ENCODE assay signal across 8 cellular contexts in the genomic region with DNA sequence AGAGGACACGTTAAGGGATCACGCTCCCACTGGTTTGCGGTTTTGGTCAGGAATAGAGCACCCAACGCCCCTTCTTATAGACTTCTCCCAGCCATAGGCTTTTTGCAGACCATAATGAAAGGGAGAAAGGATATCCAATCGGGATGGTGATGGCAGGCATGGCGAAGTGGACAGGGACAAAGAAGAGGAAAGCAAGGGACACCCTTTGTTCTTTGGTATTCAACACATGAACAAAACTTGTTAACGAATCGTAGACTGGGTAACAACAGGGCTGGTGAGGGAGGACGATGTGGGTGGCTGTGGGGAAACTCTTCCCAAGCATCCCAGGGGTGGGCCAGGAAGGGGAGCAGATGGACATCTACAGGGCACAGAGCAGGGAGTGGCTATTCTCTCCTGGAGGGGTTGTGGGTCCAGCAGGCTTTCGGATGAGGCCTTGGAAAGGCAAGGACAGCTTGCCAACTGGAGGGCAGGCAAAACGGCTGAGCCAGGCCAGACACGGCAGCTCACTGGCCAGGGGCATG. TPM values are rescaled to one million over a fixed set of nuclear protein-coding genes. Genes with fewer than 3 reads are reported as not detected.
A peak's percentile ranks its signal among the peaks of the same experiment; 100 is the strongest.
DNase-seq lines count a peak whose midpoint lies in the region; ATAC-seq and TF ChIP-seq lines count a peak whose summit lies in the region.

No MANE protein-coding gene starts in this region.

- H3K4me2 ChIP-seq in H9 (ENCODE audit: insufficient read depth, insufficient read length, low read length): peak overlapping the region; percentile 54
- peak overlapping the region; percentile 93 for H3K4me2 ChIP-seq in smooth muscle cell

- TF ChIP-seq CTCF in H9 (conservative IDR thresholded peaks at IDR 0.05) (no peak), smooth muscle cell (IDR thresholded peaks at IDR 0.05; ENCODE audit: borderline replicate concordance, insufficient read depth, poor library complexity, severe bottlenecking) (no peak)

- H3K4me3 ChIP-seq in iPS-11a (ENCODE audit: low read depth, low read length) (peak overlapping the region; percentile 53), smooth muscle cell (peak overlapping the region; percentile 89)

- H3K36me3 Mint-ChIP-seq in H9 (ENCODE audit: insufficient read depth in 1 of 3, low read depth in 3 of 3): peaks cover 31 to 36% (median 34%) of the 10 kb centered on the region in 3 experiments
- peaks cover 36% of the 10 kb centered on the region for H3K36me3 Mint-ChIP-seq in activated T-helper 1 cell treated with anti-CD3 and anti-CD28 coated beads, Interleukin-12 subunit alpha, Interleukin-12 subunit beta, Interleukin-2, Interleukin-4 antibody, amounts not matched to agents 30 ng/mL and 10 ng/mL and 1 ng/mL, durations not matched to agents 14 hours and 24 hours and 36 hours (ENCODE audit: low read depth)

- H3K56ac ChIP-seq in H9 (ENCODE audit: insufficient read length, low read depth, low read length): no peak overlapping the region

- H3F3A ChIP-seq in smooth muscle cell (ENCODE audit: low read depth): peaks cover 19% of the 10 kb centered on the region

- peak overlapping the region; percentile 42 for H3K9ac ChIP-seq in H9 (ENCODE audit: extremely low read depth, insufficient read length, low read length)
- no peak overlapping the region for H3K9ac ChIP-seq in smooth muscle cell (ENCODE audit: low read depth)

- peak overlapping the region; percentile 23 for H3K18ac ChIP-seq in H9 (ENCODE audit: insufficient read length, low read depth, low read length)

- H3K79me1 ChIP-seq in H9 (ENCODE audit: insufficient read depth, low read depth, low read length, poor library complexity, severe bottlenecking): no peaks in the 10 kb centered on the region

- peak overlapping the region; percentile 99 to 100 for H3K4me3 Mint-ChIP-seq in H9
- peak overlapping the region; percentile 96 for H3K4me3 Mint-ChIP-seq in activated T-helper 1 cell treated with anti-CD3 and anti-CD28 coated beads, Interleukin-12 subunit alpha, Interleukin-12 subunit beta, Interleukin-2, Interleukin-4 antibody, amounts not matched to agents 30 ng/mL and 10 ng/mL and 1 ng/mL, durations not matched to agents 14 hours and 24 hours and 36 hours

- H2BK15ac ChIP-seq in H9 (ENCODE audit: low read depth, low read length): no peak overlapping the region

- H4K5ac ChIP-seq in H9 (ENCODE audit: insufficient read length, low read depth, low read length): no peak overlapping the region

- no peak overlapping the region for H3T11ph ChIP-seq in H9 (ENCODE audit: low read length)

- peaks cover 27% of the 10 kb centered on the region for H3K79me2 ChIP-seq in H9 (ENCODE audit: insufficient read depth, low read length)
- peaks cover 35% of the 10 kb centered on the region for H3K79me2 ChIP-seq in smooth muscle cell (ENCODE audit: low read depth)

- H2AK5ac ChIP-seq in H9 (ENCODE audit: insufficient read length, low read length): no peak overlapping the region

- peak overlapping the region; percentile 79 for H3K14ac ChIP-seq in H9 (ENCODE audit: insufficient read depth, low read length)

- H3K4me1 Mint-ChIP-seq in H9: peaks cover 30 to 38% of the 10 kb centered on the region in 2 experiments
- H3K4me1 Mint-ChIP-seq in activated T-helper 1 cell treated with anti-CD3 and anti-CD28 coated beads, Interleukin-12 subunit alpha, Interleukin-12 subunit beta, Interleukin-2, Interleukin-4 antibody, amounts not matched to agents 30 ng/mL and 10 ng/mL and 1 ng/mL, durations not matched to agents 14 hours and 24 hours and 36 hours (ENCODE audit: low read depth): peaks cover 36% of the 10 kb centered on the region

- H2BK120ac ChIP-seq in H9 (ENCODE audit: low read depth, low read length, poor library complexity, severe bottlenecking): no peak overlapping the region

- H3K4me1 ChIP-seq in H9 (ENCODE audit: insufficient read depth, low read length) (peaks cover 12% of the 10 kb centered on the region; the same call in 1 of the 2 replicates), smooth muscle cell (ENCODE audit: low read depth) (peaks cover 29% of the 10 kb centered on the region)

- H2AFZ ChIP-seq in H9 (ENCODE audit: low read length): no peak overlapping the region
- H2AFZ ChIP-seq in smooth muscle cell (ENCODE audit: low read depth): no peak overlapping the region

- H4K8ac ChIP-seq in H9 (replicated peaks; ENCODE audit: insufficient read length, low read depth, low read length): no peak overlapping the region

- DNase-seq in H9: no peak
- DNase-seq in activated T-helper 1 cell treated with anti-CD3 and anti-CD28 coated beads, Interleukin-12 subunit alpha, Interleukin-12 subunit beta, Interleukin-2, Interleukin-4 antibody, amounts not matched to agents 30 ng/mL and 10 ng/mL and 1 ng/mL, durations not matched to agents 14 hours and 24 hours and 36 hours (ENCODE audit: low spot score): no peak
- DNase-seq in smooth muscle cell (lab: John Stamatoyannopoulos, UW; ENCODE audit: unreplicated experiment): no peak
- no peak for DNase-seq in NCI-H345 treated with DMSO at 0.1 percent for 48 hours (lab: John Stamatoyannopoulos, UW; ENCODE audit: unreplicated experiment)
- no peak for DNase-seq in SK-N-DZ (ENCODE audit: low spot score)
- DNase-seq in amniotic stem cell (lab: John Stamatoyannopoulos, UW): no peak

- H4K91ac ChIP-seq in H9 (ENCODE audit: insufficient read length, low read depth, low read length): no peak overlapping the region

- no peak overlapping the region for H2BK5ac ChIP-seq in H9 (ENCODE audit: insufficient read length, low read length)

- intact Hi-C loops in activated T-helper 1 cell treated with anti-CD3 and anti-CD28 coated beads, Interleukin-12 subunit alpha, Interleukin-12 subunit beta, Interleukin-2, Interleukin-4 antibody, amounts not matched to agents 30 ng/mL and 10 ng/mL and 1 ng/mL, durations not matched to agents 14 hours and 24 hours and 36 hours (cut with micrococcal nuclease): loop anchor here (5.0 kb wide), 2 partner anchors 473 to 618 kb away; a partner anchor contains a TSS

- H3K27ac ChIP-seq in H9 (ENCODE audit: insufficient read length, low read depth, low read length): no peak overlapping the region
- peak overlapping the region; percentile 90 for H3K27ac ChIP-seq in smooth muscle cell (ENCODE audit: low read depth)

- H3K27ac Mint-ChIP-seq in H9: peak overlapping the region; percentile 28 to 92 (median 72); a peak in 6 of 7 replicates
- H3K27ac Mint-ChIP-seq in activated T-helper 1 cell treated with anti-CD3 and anti-CD28 coated beads, Interleukin-12 subunit alpha, Interleukin-12 subunit beta, Interleukin-2, Interleukin-4 antibody, amounts not matched to agents 30 ng/mL and 10 ng/mL and 1 ng/mL, durations not matched to agents 14 hours and 24 hours and 36 hours: peak overlapping the region; percentile 98

- no peak overlapping the region for H3K4ac ChIP-seq in H9 (ENCODE audit: low read depth, low read length)

- H3K9me3 Mint-ChIP-seq in H9: peaks cover 3 to 4% of the 10 kb centered on the region in 2 experiments; a peak in 3 of 5 replicates
- H3K9me3 Mint-ChIP-seq in activated T-helper 1 cell treated with anti-CD3 and anti-CD28 coated beads, Interleukin-12 subunit alpha, Interleukin-12 subunit beta, Interleukin-2, Interleukin-4 antibody, amounts not matched to agents 30 ng/mL and 10 ng/mL and 1 ng/mL, durations not matched to agents 14 hours and 24 hours and 36 hours: no peaks in the 10 kb centered on the region

- peaks cover 10% of the 10 kb centered on the region for H3K23me2 ChIP-seq in H9 (ENCODE audit: insufficient read length, low read depth, low read length, poor library complexity, severe bottlenecking)

- no peaks in the 10 kb centered on the region for H3K27me3 ChIP-seq in H9 (ENCODE audit: insufficient read depth, low read length)
- H3K27me3 ChIP-seq in smooth muscle cell (ENCODE audit: low read depth): no peaks in the 10 kb centered on the region

- peaks cover 15% of the 10 kb centered on the region for H3K27me3 Mint-ChIP-seq in H9 (ENCODE audit: low read depth)
- H3K27me3 Mint-ChIP-seq in activated T-helper 1 cell treated with anti-CD3 and anti-CD28 coated beads, Interleukin-12 subunit alpha, Interleukin-12 subunit beta, Interleukin-2, Interleukin-4 antibody, amounts not matched to agents 30 ng/mL and 10 ng/mL and 1 ng/mL, durations not matched to agents 14 hours and 24 hours and 36 hours (ENCODE audit: insufficient read depth): peaks cover 5% of the 10 kb centered on the region

- H3K23ac ChIP-seq in H9 (ENCODE audit: insufficient read length, low read depth, low read length): no peak overlapping the region

- no peak overlapping the region for H2BK20ac ChIP-seq in H9 (ENCODE audit: low read depth, low read length, poor library complexity, severe bottlenecking)

- H4K20me1 ChIP-seq in H9 (ENCODE audit: control insufficient read depth, insufficient read depth, insufficient read length) (no peaks in the 10 kb centered on the region), smooth muscle cell (ENCODE audit: low read depth) (peaks cover 35% of the 10 kb centered on the region)

- H2BK12ac ChIP-seq in H9 (ENCODE audit: insufficient read length, low read depth, low read length): no peak overlapping the region

- WGBS in H9 (ENCODE audit: extremely low coverage, insufficient read length, low lambda C conversion rate): no CpG with 5 or more reads among the region's 12 CpGs
- 80% methylated on average over 11 of the region's 12 CpGs for WGBS in smooth muscle cell (ENCODE audit: low lambda C conversion rate)

- no peak for ATAC-seq in HG03135 (IDR thresholded peaks at IDR 0.05; ENCODE audit: unreplicated experiment)

- peaks cover 10% of the 10 kb centered on the region for H3K36me3 ChIP-seq in smooth muscle cell (ENCODE audit: low read depth)

- H3K9me3 ChIP-seq in H9 (ENCODE audit: control insufficient read depth, low read depth, low read length): no peaks in the 10 kb centered on the region
- H3K9me3 ChIP-seq in smooth muscle cell (replicated peaks; ENCODE audit: low read depth): no peaks in the 10 kb centered on the region

RNA-seq across cellular contexts. Expression of a gene that starts 1.4 kb away (rescaled TPM):
- 1,986 and 2,056 TPM in 2 replicates for total RNA-seq in H9 (2021)
- total RNA-seq in activated T-helper 1 cell treated with anti-CD3 and anti-CD28 coated beads, Interleukin-12 subunit alpha, Interleukin-12 subunit beta, Interleukin-2, Interleukin-4 antibody, amounts not matched to agents 30 ng/mL and 10 ng/mL and 1 ng/mL, durations not matched to agents 14 hours and 24 hours and 36 hours: 2,065 and 2,095 TPM in 2 replicates
- total RNA-seq in smooth muscle cell: 736 and 781 TPM in 2 replicates
- 408 TPM in 2 replicates for polyA plus RNA-seq in smooth muscle cell
- 1,614 and 1,776 TPM in 2 replicates for polyA plus RNA-seq in SK-N-DZ (2014; cell fraction: cytosol; rRNA removed)
- polyA plus RNA-seq in SK-N-DZ (2014; cell fraction: nucleus; rRNA removed): 579 and 767 TPM in 2 replicates

RNA-seq across cellular contexts. Expression of a gene that starts 11.9 kb away (rescaled TPM):
- total RNA-seq in H9 (2021) (34.5 and 36.1 TPM in 2 replicates), smooth muscle cell (68.6 and 78.0 TPM in 2 replicates)
- total RNA-seq in activated T-helper 1 cell treated with anti-CD3 and anti-CD28 coated beads, Interleukin-12 subunit alpha, Interleukin-12 subunit beta, Interleukin-2, Interleukin-4 antibody, amounts not matched to agents 30 ng/mL and 10 ng/mL and 1 ng/mL, durations not matched to agents 14 hours and 24 hours and 36 hours: 29.2 and 30.1 TPM in 2 replicates
- polyA plus RNA-seq in smooth muscle cell: 112 and 117 TPM in 2 replicates
- 52.7 and 59.7 TPM in 2 replicates for polyA plus RNA-seq in SK-N-DZ (2014; cell fraction: cytosol; rRNA removed)
- polyA plus RNA-seq in SK-N-DZ (2014; cell fraction: nucleus; rRNA removed): 39.2 and 41.2 TPM in 2 replicates

RNA-seq across cellular contexts. Expression of a gene that starts 19.9 kb away (rescaled TPM):
- total RNA-seq in H9 (2021): 9.7 and 12.1 TPM in 2 replicates
- total RNA-seq in activated T-helper 1 cell treated with anti-CD3 and anti-CD28 coated beads, Interleukin-12 subunit alpha, Interleukin-12 subunit beta, Interleukin-2, Interleukin-4 antibody, amounts not matched to agents 30 ng/mL and 10 ng/mL and 1 ng/mL, durations not matched to agents 14 hours and 24 hours and 36 hours: 23.2 and 29.0 TPM in 2 replicates
- total RNA-seq in smooth muscle cell: 7.0 and 11.4 TPM in 2 replicates
- polyA plus RNA-seq in smooth muscle cell: 11.3 and 12.3 TPM in 2 replicates
- 17.0 and 22.0 TPM in 2 replicates for polyA plus RNA-seq in SK-N-DZ (2014; cell fraction: cytosol; rRNA removed)
- polyA plus RNA-seq in SK-N-DZ (2014; cell fraction: nucleus; rRNA removed): 19.9 and 24.9 TPM in 2 replicates

RNA-seq across cellular contexts. Expression of a gene that starts 22.1 kb away (rescaled TPM):
- 118 and 124 TPM in 2 replicates for total RNA-seq in H9 (2021)
- 121 and 122 TPM in 2 replicates for total RNA-seq in activated T-helper 1 cell treated with anti-CD3 and anti-CD28 coated beads, Interleukin-12 subunit alpha, Interleukin-12 subunit beta, Interleukin-2, Interleukin-4 antibody, amounts not matched to agents 30 ng/mL and 10 ng/mL and 1 ng/mL, durations not matched to agents 14 hours and 24 hours and 36 hours
- total RNA-seq in smooth muscle cell: 7.3 and 8.0 TPM in 2 replicates
- 7.4 and 8.1 TPM in 2 replicates for polyA plus RNA-seq in smooth muscle cell
- polyA plus RNA-seq in SK-N-DZ (2014; cell fraction: cytosol; rRNA removed): 53.3 and 54.4 TPM in 2 replicates
- polyA plus RNA-seq in SK-N-DZ (2014; cell fraction: nucleus; rRNA removed): 213 and 272 TPM in 2 replicates

RNA-seq across cellular contexts. Expression of a gene that starts 24.8 kb away (rescaled TPM):
- total RNA-seq in H9 (2021): 2.4 and 2.7 TPM in 2 replicates
- 0.29 TPM in 1 of 2 replicates, not detected in the other for total RNA-seq in activated T-helper 1 cell treated with anti-CD3 and anti-CD28 coated beads, Interleukin-12 subunit alpha, Interleukin-12 subunit beta, Interleukin-2, Interleukin-4 antibody, amounts not matched to agents 30 ng/mL and 10 ng/mL and 1 ng/mL, durations not matched to agents 14 hours and 24 hours and 36 hours
- total RNA-seq in smooth muscle cell: 0.04 TPM in 1 of 2 replicates, not detected in the other
- polyA plus RNA-seq in smooth muscle cell: not detected in 2 replicates
- polyA plus RNA-seq in SK-N-DZ (2014; cell fraction: cytosol; rRNA removed): 32.0 and 34.0 TPM in 2 replicates
- 61.6 and 74.8 TPM in 2 replicates for polyA plus RNA-seq in SK-N-DZ (2014; cell fraction: nucleus; rRNA removed)
